In the genomic region with DNA sequence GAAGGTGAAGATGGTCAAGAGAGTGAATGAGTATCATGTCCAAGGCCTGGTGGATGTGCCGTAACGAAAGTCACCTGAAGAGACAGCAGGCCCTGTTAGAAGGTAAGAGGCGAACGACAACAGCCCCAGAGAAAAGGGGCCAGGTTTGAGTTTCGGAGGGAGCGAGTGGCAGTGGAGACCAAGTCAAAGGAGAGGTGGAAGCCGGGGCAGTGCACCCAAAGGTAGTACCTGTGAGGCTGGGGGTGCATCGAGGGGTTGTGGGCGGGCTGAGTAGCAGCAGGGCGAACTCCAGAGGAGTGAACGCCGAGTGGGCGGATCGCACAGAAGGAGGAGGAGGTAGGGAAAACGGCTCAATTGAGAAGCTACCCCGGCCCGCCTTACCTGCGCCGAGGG, we compare ENCODE assay signal across 8 cellular contexts. TPM values are rescaled to one million over a fixed set of nuclear protein-coding genes. Genes with fewer than 3 reads are reported as not detected.
DNase-seq lines count a peak whose midpoint lies in the region; ATAC-seq and TF ChIP-seq lines count a peak whose summit lies in the region.

No MANE protein-coding gene starts in this region.

- H3K9me3 Mint-ChIP-seq in CD4-positive, alpha-beta memory T cell, result no peaks in the 10 kb centered on the region

- peaks cover 12 to 55% of the 10 kb centered on the region in 2 donors for H3K36me3 Mint-ChIP-seq in CD4-positive, alpha-beta memory T cell

- POLR2A ChIA-PET in CD4-positive, alpha-beta memory T cell (lab: Charles Lee; ENCODE audit: partially characterized antibody), result interaction anchor here (0.7 to 1.5 kb wide), 6 partner anchors 24 to 298 kb away, joined by 3 to 7 read pairs (median 3); a partner anchor contains a TSS

- DNase-seq in CD4-positive, alpha-beta memory T cell, result peak in 1 of 5 donors; percentile 89
- DNase-seq in T-helper 2 cell (peak in 3 of 5 experiments; percentile 51 to 75 (median 61)), omental fat pad (ENCODE audit: low spot score) (peak; percentile 38), SW480 (ENCODE audit: low spot score) (no peak), KG1 (lab: John Stamatoyannopoulos, UW) (no peak)

- no peak for TF ChIP-seq CTCF in omental fat pad (IDR thresholded peaks at IDR 0.05)

- ATAC-seq in GM19035 (IDR thresholded peaks at IDR 0.05; ENCODE audit: unreplicated experiment) (peak; percentile 39), HG03175 (IDR thresholded peaks at IDR 0.05; ENCODE audit: unreplicated experiment) (peak; percentile 35), esophagus mucosa (peak; percentile 62), omental fat pad (ENCODE audit: low FRiP score) (peak; percentile 65)

- no peaks in the 10 kb centered on the region for H3K9me3 ChIP-seq in CD4-positive, alpha-beta memory T cell (ENCODE audit: control insufficient read depth in 1 of 2, low read length in 2 of 2)

- no peaks in the 10 kb centered on the region for H3K27me3 Mint-ChIP-seq in CD4-positive, alpha-beta memory T cell

- H3K27ac Mint-ChIP-seq in CD4-positive, alpha-beta memory T cell, result peak overlapping the region; percentile 96 to 100 (median 100)

- peak overlapping the region; percentile 47 to 84 for H3K4me3 ChIP-seq in CD4-positive, alpha-beta memory T cell (ENCODE audit: low read length in 2 of 2)

- CTCF ChIA-PET in CD4-positive, alpha-beta memory T cell (lab: Charles Lee; ENCODE audit: partially characterized antibody), result interaction anchor here (1.2 kb wide), 1 partner anchor 90 kb away, joined by 5 read pairs; no protein-coding TSS in a partner anchor

- H3K27me3 ChIP-seq in CD4-positive, alpha-beta memory T cell (ENCODE audit: insufficient read depth, low read length), result no peaks in the 10 kb centered on the region

- intact Hi-C loops in CD4-positive, alpha-beta memory T cell (cut with micrococcal nuclease), result loop anchor here (1.0 to 10.0 kb wide), 13 partner anchors 9 to 821 kb away; a partner anchor contains a TSS

- peaks cover 7% of the 10 kb centered on the region for H3K36me3 ChIP-seq in CD4-positive, alpha-beta memory T cell (ENCODE audit: insufficient read depth, low read length)

- H3K4me1 ChIP-seq in CD4-positive, alpha-beta memory T cell (ENCODE audit: insufficient read depth, low read length), result peaks cover 43% of the 10 kb centered on the region

- H3K4me1 Mint-ChIP-seq in CD4-positive, alpha-beta memory T cell, result peaks cover 46 to 78% (median 58%) of the 10 kb centered on the region in 4 donors

- H3K27ac ChIP-seq in CD4-positive, alpha-beta memory T cell (ENCODE audit: low read depth, low read length), result peak overlapping the region; percentile 99

- H3K4me3 Mint-ChIP-seq in CD4-positive, alpha-beta memory T cell, result peak overlapping the region; percentile 90 to 99 (median 97)

RNA-seq across cellular contexts. Expression of a gene that starts 0.4 kb away (rescaled TPM):
- 10 to 100 TPM; 28.2 to 29.1 TPM for total RNA-seq in CD4-positive, alpha-beta memory T cell
- polyA plus RNA-seq in CD4-positive, alpha-beta memory T cell, result 10 to 100 TPM in 1 of 2 donors, 1 to 10 TPM in 1; 8.5 to 11.0 TPM
- 11.8 TPM for total RNA-seq in esophagus mucosa
- 10 to 100 TPM in 2 of 4 donors, 1 to 10 TPM in 2; 8.5 to 44.6 (median 12.2) TPM for total RNA-seq in omental fat pad

RNA-seq across cellular contexts. Expression of a gene that starts 0.8 kb away (rescaled TPM):
- 10 to 100 TPM; 53.9 to 58.0 TPM for total RNA-seq in CD4-positive, alpha-beta memory T cell
- 10 to 100 TPM; 19.4 to 22.9 TPM for polyA plus RNA-seq in CD4-positive, alpha-beta memory T cell
- total RNA-seq in esophagus mucosa (34.6 TPM), omental fat pad (10 to 100 TPM; 35.7 to 88.7 (median 57.9) TPM)

RNA-seq across cellular contexts. Expression of a gene that starts 39.9 kb away (rescaled TPM):
- total RNA-seq in CD4-positive, alpha-beta memory T cell, result under 1 TPM; 0.26 to 0.30 TPM
- polyA plus RNA-seq in CD4-positive, alpha-beta memory T cell, result under 1 TPM in 1 of 2 donors, not detected in 1; 0.49 TPM
- total RNA-seq in esophagus mucosa (5.7 TPM), omental fat pad (1 to 10 TPM in 3 of 4 donors, under 1 TPM in 1; 0.56 to 2.9 (median 2.0) TPM)

Comparison
In these comparisons a context has a peak if more than half of its experiments do, and no peak if none do; other contexts are left out.
1. DNase-seq: peak in T-helper 2 cell (3 of 5) and omental fat pad (single experiment); none in SW480 (single experiment) and KG1 (single experiment).
2. Peak in every context shown above with its lines, with median percentiles within 50 percentile points of each other: ATAC-seq.